ENCODE assay signal across 8 cellular contexts in genomic region chr6:148761532-148761951, GRCh38. TPM values are rescaled to one million over a fixed set of nuclear protein-coding genes. Genes with fewer than 3 reads are reported as not detected.
DNase-seq lines count a peak whose midpoint lies in the region; ATAC-seq, FAIRE-seq and TF ChIP-seq lines count a peak whose summit lies in the region.

No MANE protein-coding gene starts in this region.

- no peak for TF ChIP-seq CTCF in thoracic aorta (IDR thresholded peaks at IDR 0.05)

- peak overlapping the region; percentile 90 to 99 (median 94) for H3K27ac Mint-ChIP-seq in immature natural killer cell

- TF ChIP-seq POLR2A in GM12891 (IDR thresholded peaks at IDR 0.05; ENCODE audit: low read depth, low read length) = no peak

- H3K27ac ChIP-seq in thoracic aorta = peak overlapping the region; percentile 65 to 68

- no peaks in the 10 kb centered on the region for H3K36me3 Mint-ChIP-seq in immature natural killer cell

- intact Hi-C loops in Right ventricle myocardium superior (cut with DNase I) = no loop called here
- intact Hi-C loops in cardiac septum (cut with DNase I) = no loop called here

- H3K9me3 ChIP-seq in thoracic aorta = no peaks in the 10 kb centered on the region

- H3K4me3 ChIP-seq in thoracic aorta = peak overlapping the region; percentile 55

- peaks cover 80 to 85% of the 10 kb centered on the region in 2 donors for H3K4me1 Mint-ChIP-seq in immature natural killer cell

- ATAC-seq in Right ventricle myocardium superior (ENCODE audit: poor library complexity) (peak; percentile 41), thoracic aorta (ENCODE audit: insufficient number of reproducible peaks, low FRiP score, low read depth) (no peak)

- H3K9me3 Mint-ChIP-seq in immature natural killer cell = no peaks in the 10 kb centered on the region

- peak; percentile 53 for DNase-seq in Right ventricle myocardium superior
- no peak for DNase-seq in cardiac septum (ENCODE audit: low spot score)
- peak; percentile 45 for DNase-seq in activated gamma-delta T cell (lab: John Stamatoyannopoulos, UW)
- peak; percentile 79 to 85 (median 83) for DNase-seq in immature natural killer cell
- DNase-seq in thoracic aorta (ENCODE audit: low spot score) = no peak
- DNase-seq in NCI-H1417 (lab: John Stamatoyannopoulos, UW) = no peak
- DNase-seq in GM12891 (ENCODE audit: insufficient read length, low spot score) = no peak
- DNase-seq in foreskin melanocyte = no peak

- FAIRE-seq in GM12891 (lab: Jason Lieb, UNC) = no peak

- peak overlapping the region; percentile 78 to 90 (median 85) for H3K4me3 Mint-ChIP-seq in immature natural killer cell

- H3K36me3 ChIP-seq in thoracic aorta = no peaks in the 10 kb centered on the region

- H3K27me3 Mint-ChIP-seq in immature natural killer cell (ENCODE audit: low read depth in 3 of 3) = peaks cover 17 to 30% (median 20%) of the 10 kb centered on the region in 3 donors

- H3K4me1 ChIP-seq in thoracic aorta (ENCODE audit: control insufficient read depth in 1 of 2, low read depth in 2 of 2) = peaks cover 10 to 44% of the 10 kb centered on the region in 2 donors

- H3K27me3 ChIP-seq in thoracic aorta (replicated peaks; ENCODE audit: insufficient read depth) = no peaks in the 10 kb centered on the region

TF ChIP-seq in GM12891, 5 proteins besides CTCF, POLR2A, EP300 and RAD21:
- no peak for TF ChIP-seq PAX5 (IDR thresholded peaks at IDR 0.05; ENCODE audit: insufficient read depth, low read length, severe bottlenecking)

RNA-seq across cellular contexts. Expression of gene UST, which starts 14.7 kb away (rescaled TPM):
- total RNA-seq in Right ventricle myocardium superior = 3.9 TPM
- total RNA-seq in cardiac septum = 2.1 TPM
- polyA plus RNA-seq in immature natural killer cell = 1 to 10 TPM; 3.7 to 6.9 (median 6.3) TPM
- 10 to 100 TPM; 24.2 to 30.8 TPM for total RNA-seq in thoracic aorta
- 9.5 TPM for polyA plus RNA-seq in GM12891 (2012; ENCODE audit: low read depth, missing spikeins)

Comparison
In these comparisons a context has a peak if more than half of its experiments do, and no peak if none do; other contexts are left out.
1. DNase-seq: peak in Right ventricle myocardium superior (single experiment), activated gamma-delta T cell (single experiment) and immature natural killer cell (3 of 3); none in cardiac septum (single experiment), thoracic aorta (single experiment), NCI-H1417 (0 of 3), GM12891 (single experiment) and foreskin melanocyte (single experiment).